12 cellular contexts compared by ENCODE assay signal in the genomic region with DNA sequence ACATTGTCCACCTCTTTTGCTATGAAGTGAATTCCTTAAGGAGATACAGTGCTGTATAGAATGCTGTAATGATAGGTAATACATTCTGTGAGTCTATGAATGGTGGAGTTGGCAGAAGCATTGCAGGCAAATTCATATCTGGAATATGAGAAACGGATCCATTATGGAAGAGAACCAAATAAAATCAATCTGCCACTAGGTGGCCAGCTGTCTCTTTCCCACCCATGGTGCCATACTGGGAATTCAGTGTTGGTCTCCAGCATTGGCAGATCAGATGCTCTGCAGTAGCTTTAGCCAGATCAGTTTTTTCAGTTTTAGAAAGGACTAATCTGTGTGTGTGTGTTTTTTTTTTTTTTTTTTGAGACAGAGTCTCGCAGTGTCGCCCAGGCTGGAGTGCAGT. TPM values are rescaled to one million over a fixed set of nuclear protein-coding genes. Genes with fewer than 3 reads are reported as not detected.
DNase-seq lines count a peak whose midpoint lies in the region; ATAC-seq and TF ChIP-seq lines count a peak whose summit lies in the region.
"Had no signal": no experiment of that assay in that cellular context is flagged by ENCODE, and none has a peak within 500 bp of the region (broad histone marks: within the 10 kb centered on the region; RNA-seq: fewer than 3 reads in every experiment).

No MANE protein-coding gene starts in this region.

- no peak overlapping the region for H3K27ac Mint-ChIP-seq in stimulated activated naive B cell treated with anti-CD40 and anti-IgM and Interleukin-4, amounts not matched to agents 10 μg/mL and 1 μg/mL and 100 μg/mL, for 72 hours
- H3K27ac Mint-ChIP-seq: brain had no signal

- peaks cover 33 to 65% of the 10 kb centered on the region in 2 donors for H3K4me1 Mint-ChIP-seq in stimulated activated naive B cell treated with anti-CD40 and anti-IgM and Interleukin-4, amounts not matched to agents 10 μg/mL and 1 μg/mL and 100 μg/mL, for 72 hours

- H3K36me3 ChIP-seq in body of pancreas (replicated peaks in 1 of 2; ENCODE audit: insufficient read depth in 1 of 2, low read depth in 2 of 2) = no peaks in the 10 kb centered on the region
- H3K36me3 ChIP-seq in osteoblast (ENCODE audit: insufficient read depth, low read length) = no peaks in the 10 kb centered on the region
- no peaks in the 10 kb centered on the region for H3K36me3 ChIP-seq in smooth muscle cell (ENCODE audit: low read depth)

- H3K27ac ChIP-seq in body of pancreas (peak overlapping the region in 1 of 4 donors; percentile 34), osteoblast (ENCODE audit: low read depth, low read length) (no peak overlapping the region), smooth muscle cell (ENCODE audit: low read depth) (no peak overlapping the region)
- H3K27ac ChIP-seq: parathyroid adenoma had no signal

- H3K36me3 Mint-ChIP-seq in stimulated activated naive B cell treated with anti-CD40 and anti-IgM and Interleukin-4, amounts not matched to agents 10 μg/mL and 1 μg/mL and 100 μg/mL, for 72 hours = peaks cover 7% of the 10 kb centered on the region in 2 donors

- H3F3A ChIP-seq in smooth muscle cell (ENCODE audit: low read depth) = peaks cover 4% of the 10 kb centered on the region

- H3K79me2 ChIP-seq in osteoblast (ENCODE audit: insufficient read depth, low read length) (peaks cover 82% of the 10 kb centered on the region), smooth muscle cell (ENCODE audit: low read depth) (peaks cover 80% of the 10 kb centered on the region)

- no peak for TF ChIP-seq POLR2A in body of pancreas (IDR thresholded peaks at IDR 0.05)

- H3K9ac ChIP-seq in smooth muscle cell (ENCODE audit: low read depth) = no peak overlapping the region
- H3K9ac ChIP-seq: parathyroid adenoma had no signal

- H2AFZ ChIP-seq in osteoblast (ENCODE audit: low read length) = no peak overlapping the region
- H2AFZ ChIP-seq in smooth muscle cell (ENCODE audit: low read depth) = no peak overlapping the region
- H2AFZ ChIP-seq: parathyroid adenoma had no signal

- TF ChIP-seq CTCF in LNCAP (IDR thresholded peaks at IDR 0.05) = peak; percentile 39; the same call in 1 of the 2 replicates
- peak in 5 of 7 experiments; percentile 18 to 52 (median 49) for TF ChIP-seq CTCF in body of pancreas (IDR thresholded peaks at IDR 0.05)
- peak; percentile 54 for TF ChIP-seq CTCF in osteoblast (IDR thresholded peaks at IDR 0.05; ENCODE audit: extremely low read depth, low read depth, low read length)
- TF ChIP-seq CTCF in smooth muscle cell (IDR thresholded peaks at IDR 0.05; ENCODE audit: borderline replicate concordance, insufficient read depth, poor library complexity, severe bottlenecking) = no peak

- no peaks in the 10 kb centered on the region for H3K27me3 Mint-ChIP-seq in stimulated activated naive B cell treated with anti-CD40 and anti-IgM and Interleukin-4, amounts not matched to agents 10 μg/mL and 1 μg/mL and 100 μg/mL, for 72 hours
- H3K27me3 Mint-ChIP-seq: brain had no signal

- H3K9me3 Mint-ChIP-seq in stimulated activated naive B cell treated with anti-CD40 and anti-IgM and Interleukin-4, amounts not matched to agents 10 μg/mL and 1 μg/mL and 100 μg/mL, for 72 hours = no peaks in the 10 kb centered on the region

- H4K20me1 ChIP-seq in osteoblast (ENCODE audit: insufficient read depth, low read length) (peaks cover 51% of the 10 kb centered on the region), smooth muscle cell (ENCODE audit: low read depth) (no peaks in the 10 kb centered on the region)

- H3K4me2 ChIP-seq in osteoblast (ENCODE audit: insufficient read depth, low read length) = no peak overlapping the region
- no peak overlapping the region for H3K4me2 ChIP-seq in smooth muscle cell

- H3K27me3 ChIP-seq in body of pancreas (no peaks in the 10 kb centered on the region), osteoblast (ENCODE audit: insufficient read depth, low read length) (no peaks in the 10 kb centered on the region), smooth muscle cell (ENCODE audit: low read depth) (no peaks in the 10 kb centered on the region)

- 47 to 48% methylated on average over 3 of the region's 3 CpGs for WGBS in body of pancreas, 2 donors
- 94% methylated on average over 3 of the region's 3 CpGs for WGBS in smooth muscle cell (ENCODE audit: low lambda C conversion rate)

- H3K9me3 ChIP-seq in body of pancreas = no peaks in the 10 kb centered on the region
- no peaks in the 10 kb centered on the region for H3K9me3 ChIP-seq in osteoblast (ENCODE audit: low read depth, low read length)
- H3K9me3 ChIP-seq in smooth muscle cell (replicated peaks; ENCODE audit: low read depth) = no peaks in the 10 kb centered on the region

- no peak overlapping the region for H3K4me3 ChIP-seq in body of pancreas
- H3K4me3 ChIP-seq in osteoblast (ENCODE audit: insufficient read depth, low read length) = no peak overlapping the region
- no peak overlapping the region for H3K4me3 ChIP-seq in smooth muscle cell

- DNase-seq in DMS53 (lab: John Stamatoyannopoulos, UW) (peak; percentile 34), DMS53 treated with DMSO at 0.1 percent for 48 hours (lab: John Stamatoyannopoulos, UW; ENCODE audit: unreplicated experiment) (no peak), body of pancreas (peak; percentile 58 to 73 (median 62)), osteoblast (ENCODE audit: insufficient read length, low spot score, missing footprints) (no peak), smooth muscle cell (lab: John Stamatoyannopoulos, UW; ENCODE audit: unreplicated experiment) (no peak)
- DNase-seq in stimulated activated naive B cell treated with anti-CD40 and anti-IgM and Interleukin-4, amounts not matched to agents 10 μg/mL and 1 μg/mL and 100 μg/mL, for 72 hours = no peak
- DNase-seq: activated CD8-positive, alpha-beta memory T cell treated with anti-CD3 and anti-CD28 coated beads for 24 hours; Right ventricle myocardium superior had no signal

- ATAC-seq in body of pancreas (peak; percentile 86), esophagus mucosa (no peak)
- ATAC-seq in stimulated activated naive B cell treated with anti-CD40 and anti-IgM and Interleukin-4, amounts not matched to agents 10 μg/mL and 1 μg/mL and 100 μg/mL, for 72 hours (replicated peaks) = no peak

- H3K4me3 Mint-ChIP-seq in stimulated activated naive B cell treated with anti-CD40 and anti-IgM and Interleukin-4, amounts not matched to agents 10 μg/mL and 1 μg/mL and 100 μg/mL, for 72 hours = no peak overlapping the region
- H3K4me3 Mint-ChIP-seq: brain had no signal

- H3K4me1 ChIP-seq in body of pancreas (peaks cover 55% of the 10 kb centered on the region), osteoblast (ENCODE audit: insufficient read depth, low read length) (no peaks in the 10 kb centered on the region), smooth muscle cell (ENCODE audit: low read depth) (no peaks in the 10 kb centered on the region)
- H3K4me1 ChIP-seq: parathyroid adenoma had no signal

- intact Hi-C loops in body of pancreas (cut with DNase I) = no loop called here

RNA-seq across cellular contexts. Expression of gene DNAJC3, which starts 27.6 kb away (rescaled TPM):
- total RNA-seq in body of pancreas = 10 to 100 TPM; 40.2 to 52.1 TPM
- total RNA-seq in osteoblast = 58.6 and 66.6 TPM in 2 replicates
- total RNA-seq in esophagus mucosa = 19.6 TPM
- total RNA-seq in smooth muscle cell = 47.8 and 50.9 TPM in 2 replicates
- polyA plus RNA-seq in smooth muscle cell = 15.2 and 15.7 TPM in 2 replicates

Comparison
In these comparisons a context has a peak if more than half of its experiments do, and no peak if none do; other contexts are left out.
1. DNase-seq: peak in DMS53 (single experiment) and body of pancreas (4 of 4); none in DMS53 treated with DMSO at 0.1 percent for 48 hours (single experiment), osteoblast (single experiment), stimulated activated naive B cell treated with anti-CD40 and anti-IgM and Interleukin-4, amounts not matched to agents 10 μg/mL and 1 μg/mL and 100 μg/mL, for 72 hours (single experiment) and smooth muscle cell (single experiment).